ENCODE assay signal across 10 cellular contexts in the genomic region with DNA sequence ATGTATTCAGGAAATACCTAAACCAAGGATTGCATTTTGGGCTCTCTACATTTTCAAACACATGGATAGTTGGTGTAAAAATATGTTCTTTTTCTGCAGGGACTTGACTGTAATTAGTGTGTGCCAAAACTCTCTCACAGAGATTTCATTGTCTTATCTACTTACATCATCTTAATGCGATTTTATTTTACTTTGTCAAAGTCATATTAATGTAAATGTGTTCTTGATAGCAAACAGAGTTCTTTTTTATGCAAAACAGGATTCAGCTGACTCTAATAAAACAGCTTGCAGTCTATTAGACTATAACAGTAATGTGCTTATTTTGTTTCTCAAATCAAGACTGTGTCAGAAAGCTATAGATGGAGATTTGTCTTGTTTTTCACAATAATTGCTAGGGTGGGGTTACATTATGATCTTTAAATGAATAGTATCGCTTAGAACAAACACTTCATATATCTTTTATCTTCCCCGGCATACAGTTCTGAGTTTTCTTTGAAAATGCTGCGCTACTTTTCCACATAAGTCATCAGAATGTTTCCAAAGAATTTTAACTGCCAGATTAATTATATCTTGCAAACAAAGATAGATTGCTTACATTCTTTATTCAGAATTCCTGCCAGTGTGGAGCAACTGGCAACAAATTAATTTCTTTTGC.
A peak's percentile ranks its signal among the peaks of the same experiment; 100 is the strongest.
DNase-seq lines count a peak whose midpoint lies in the region; ATAC-seq and TF ChIP-seq lines count a peak whose summit lies in the region.
"Had no signal": no experiment of that assay in that cellular context is flagged by ENCODE, and none has a peak within 500 bp of the region (broad histone marks: within the 10 kb centered on the region; RNA-seq: fewer than 3 reads in every experiment).

No MANE protein-coding gene starts in this region.

- no peaks in the 10 kb centered on the region for H3K79me1 ChIP-seq in H9 (ENCODE audit: insufficient read depth, low read depth, low read length, poor library complexity, severe bottlenecking)

- no peak overlapping the region for H4K8ac ChIP-seq in H9 (replicated peaks; ENCODE audit: insufficient read length, low read depth, low read length)

- H3K27me3 Mint-ChIP-seq in H9 (ENCODE audit: low read depth), result peaks cover 3% of the 10 kb centered on the region
- H3K27me3 Mint-ChIP-seq in natural killer cell treated with Interleukin-12 subunit alpha and Interleukin-12 subunit beta and Interleukin-15 and Interleukin-18, amount 100 ng/mL, for 72 hours, result no peaks in the 10 kb centered on the region
- H3K27me3 Mint-ChIP-seq: B cell; central memory CD8-positive, alpha-beta T cell had no signal

- H4K91ac ChIP-seq in H9 (ENCODE audit: insufficient read length, low read depth, low read length), result no peak overlapping the region

- DNase-seq in A172 (ENCODE audit: low spot score) (peak; percentile 59), NCI-H1048 (lab: John Stamatoyannopoulos, UW) (peak; percentile 83), cardiac fibroblast (ENCODE audit: low read depth in 2 of 2) (peak; percentile 26 to 39), 8988T (no peak), H9 (no peak), heart right ventricle (no peak)
- no peak for DNase-seq in natural killer cell treated with Interleukin-12 subunit alpha and Interleukin-12 subunit beta and Interleukin-15 and Interleukin-18, amount 100 ng/mL, for 72 hours (ENCODE audit: low spot score)

- no peak overlapping the region for H3K18ac ChIP-seq in H9 (ENCODE audit: insufficient read length, low read depth, low read length)

- no peak overlapping the region for H3T11ph ChIP-seq in H9 (ENCODE audit: low read length)

- no peak overlapping the region for H2BK120ac ChIP-seq in H9 (ENCODE audit: low read depth, low read length, poor library complexity, severe bottlenecking)

- no peak overlapping the region for H3K4ac ChIP-seq in H9 (ENCODE audit: low read depth, low read length)

- no peaks in the 10 kb centered on the region for H3K27me3 ChIP-seq in muscle layer of duodenum (ENCODE audit: low read depth, low read length)
- no peaks in the 10 kb centered on the region for H3K27me3 ChIP-seq in H9 (ENCODE audit: insufficient read depth, low read length)
- no peaks in the 10 kb centered on the region for H3K27me3 ChIP-seq in heart right ventricle

- H3K79me2 ChIP-seq in H9 (ENCODE audit: insufficient read depth, low read length), result no peaks in the 10 kb centered on the region

- no peaks in the 10 kb centered on the region for H3K23me2 ChIP-seq in H9 (ENCODE audit: insufficient read length, low read depth, low read length, poor library complexity, severe bottlenecking)

- H4K20me1 ChIP-seq in H9 (ENCODE audit: control insufficient read depth, insufficient read depth, insufficient read length), result no peaks in the 10 kb centered on the region

- H2AFZ ChIP-seq in H9 (ENCODE audit: low read length), result no peak overlapping the region

- H2BK15ac ChIP-seq in H9 (ENCODE audit: low read depth, low read length), result no peak overlapping the region

- H3K9me3 ChIP-seq in muscle layer of duodenum (ENCODE audit: control insufficient read depth in 1 of 2, low read length in 2 of 2) (no peaks in the 10 kb centered on the region), H9 (ENCODE audit: control insufficient read depth, low read depth, low read length) (no peaks in the 10 kb centered on the region), heart right ventricle (no peaks in the 10 kb centered on the region)

- no peak for ATAC-seq in natural killer cell treated with Interleukin-12 subunit alpha and Interleukin-12 subunit beta and Interleukin-15 and Interleukin-18, amount 100 ng/mL, for 72 hours
- no peak for ATAC-seq in heart right ventricle

- no peaks in the 10 kb centered on the region for H3K36me3 Mint-ChIP-seq in H9 (ENCODE audit: insufficient read depth in 1 of 3, low read depth in 3 of 3)
- no peaks in the 10 kb centered on the region for H3K36me3 Mint-ChIP-seq in natural killer cell treated with Interleukin-12 subunit alpha and Interleukin-12 subunit beta and Interleukin-15 and Interleukin-18, amount 100 ng/mL, for 72 hours

- H3K56ac ChIP-seq in H9 (ENCODE audit: insufficient read length, low read depth, low read length), result no peak overlapping the region

- intact Hi-C loops in heart right ventricle (cut with DNase I), result loop anchor here in 1 of 10 donors (5.0 kb wide), 1 partner anchor 84 kb away; no protein-coding TSS in a partner anchor

- TF ChIP-seq CTCF in cardiac fibroblast (IDR thresholded peaks at IDR 0.05; ENCODE audit: low read depth, low read length), result no peak
- no peak for TF ChIP-seq CTCF in H9 (conservative IDR thresholded peaks at IDR 0.05)
- no peak for TF ChIP-seq CTCF in heart right ventricle (IDR thresholded peaks at IDR 0.05)

- no CpG with 5 or more reads among the region's 4 CpGs for WGBS in H9 (ENCODE audit: extremely low coverage, insufficient read length, low lambda C conversion rate)
- 57 to 74% methylated on average over 4 of the region's 4 CpGs for WGBS in heart right ventricle, 2 donors

- H3K36me3 ChIP-seq in muscle layer of duodenum (ENCODE audit: control insufficient read depth in 1 of 2, insufficient read depth in 2 of 2, low read length in 2 of 2), result no peaks in the 10 kb centered on the region
- no peaks in the 10 kb centered on the region for H3K36me3 ChIP-seq in heart right ventricle

- H3K23ac ChIP-seq in H9 (ENCODE audit: insufficient read length, low read depth, low read length), result no peak overlapping the region

- H3K4me3 Mint-ChIP-seq in H9, result no peak overlapping the region
- H3K4me3 Mint-ChIP-seq in natural killer cell treated with Interleukin-12 subunit alpha and Interleukin-12 subunit beta and Interleukin-15 and Interleukin-18, amount 100 ng/mL, for 72 hours, result no peak overlapping the region
- H3K4me3 Mint-ChIP-seq: B cell; central memory CD8-positive, alpha-beta T cell had no signal

- H2BK5ac ChIP-seq in H9 (ENCODE audit: insufficient read length, low read length), result no peak overlapping the region

- H3K9me3 Mint-ChIP-seq in H9, result no peaks in the 10 kb centered on the region; a peak in 1 of 5 replicates
- no peaks in the 10 kb centered on the region for H3K9me3 Mint-ChIP-seq in natural killer cell treated with Interleukin-12 subunit alpha and Interleukin-12 subunit beta and Interleukin-15 and Interleukin-18, amount 100 ng/mL, for 72 hours
- H3K9me3 Mint-ChIP-seq: central memory CD8-positive, alpha-beta T cell had no signal

- H3K4me3 ChIP-seq in cardiac fibroblast (replicated peaks in 1 of 2; ENCODE audit: low read depth in 2 of 2, low read length in 2 of 2) (no peak overlapping the region), muscle layer of duodenum (ENCODE audit: low read depth in 1 of 2, low read length in 2 of 2) (peak overlapping the region in 1 of 2 donors; percentile 19), heart right ventricle (no peak overlapping the region)

- no peak overlapping the region for H2BK12ac ChIP-seq in H9 (ENCODE audit: insufficient read length, low read depth, low read length)

- H3K27ac ChIP-seq in muscle layer of duodenum (ENCODE audit: low read length) (peak overlapping the region; percentile 76), H9 (ENCODE audit: insufficient read length, low read depth, low read length) (no peak overlapping the region), heart right ventricle (peak overlapping the region in 3 of 10 donors; percentile 11 to 52 (median 35))

- H3K4me1 Mint-ChIP-seq in H9, result peaks cover 0 to 15% of the 10 kb centered on the region in 2 experiments; a peak in 2 of 4 replicates
- peaks cover 3 to 6% of the 10 kb centered on the region in 2 donors for H3K4me1 Mint-ChIP-seq in natural killer cell treated with Interleukin-12 subunit alpha and Interleukin-12 subunit beta and Interleukin-15 and Interleukin-18, amount 100 ng/mL, for 72 hours (ENCODE audit: low read depth in 2 of 2)
- H3K4me1 Mint-ChIP-seq: central memory CD8-positive, alpha-beta T cell had no signal

- H3K27ac Mint-ChIP-seq in H9, result no peak overlapping the region
- peak overlapping the region in 1 of 2 donors; percentile 14 for H3K27ac Mint-ChIP-seq in natural killer cell treated with Interleukin-12 subunit alpha and Interleukin-12 subunit beta and Interleukin-15 and Interleukin-18, amount 100 ng/mL, for 72 hours
- H3K27ac Mint-ChIP-seq: B cell had no signal

- H2BK20ac ChIP-seq in H9 (ENCODE audit: low read depth, low read length, poor library complexity, severe bottlenecking), result no peak overlapping the region

- no peak overlapping the region for H2AK5ac ChIP-seq in H9 (ENCODE audit: insufficient read length, low read length)

- H3K14ac ChIP-seq in H9 (ENCODE audit: insufficient read depth, low read length), result no peak overlapping the region

- no peak overlapping the region for H3K9ac ChIP-seq in H9 (ENCODE audit: extremely low read depth, insufficient read length, low read length)

- H3K4me2 ChIP-seq in H9 (ENCODE audit: insufficient read depth, insufficient read length, low read length), result no peak overlapping the region

- peaks cover 15 to 23% of the 10 kb centered on the region in 2 donors for H3K4me1 ChIP-seq in muscle layer of duodenum (ENCODE audit: control insufficient read depth in 1 of 2, insufficient read depth in 2 of 2, low read length in 2 of 2)
- H3K4me1 ChIP-seq in H9 (ENCODE audit: insufficient read depth, low read length), result no peaks in the 10 kb centered on the region
- H3K4me1 ChIP-seq in heart right ventricle, result peaks cover 0 to 28% (median 5%) of the 10 kb centered on the region in 9 donors

- no peak overlapping the region for H4K5ac ChIP-seq in H9 (ENCODE audit: insufficient read length, low read depth, low read length)

Comparison
In these comparisons a context has a peak if more than half of its experiments do, and no peak if none do; other contexts are left out.
1. DNase-seq: peak in A172 (single experiment), NCI-H1048 (single experiment) and cardiac fibroblast (2 of 2); none in 8988T (single experiment), H9 (single experiment), natural killer cell treated with Interleukin-12 subunit alpha and Interleukin-12 subunit beta and Interleukin-15 and Interleukin-18, amount 100 ng/mL, for 72 hours (single experiment) and heart right ventricle (0 of 2).